In genomic region chr21:43916691-43917514, GRCh38 we compare ENCODE assay signal across 1 cellular context.
TF ChIP-seq lines count a peak whose summit lies in the region.

No MANE protein-coding gene starts in this region.

TF ChIP-seq in K562, 482 proteins besides CTCF, POLR2A, EP300 and RAD21 (continued from another document and continues in another):
- TF ChIP-seq ZBTB11 (CRISPR knock-in tag; IDR thresholded peaks at IDR 0.05): 0 out of 6 replicates have a peak, but pooled peaks of 1 of the 3 experiments have one; percentile 27
- TF ChIP-seq ZNF431 (CRISPR knock-in tag; IDR thresholded peaks at IDR 0.05): no peak
- TF ChIP-seq, protein P1, sequence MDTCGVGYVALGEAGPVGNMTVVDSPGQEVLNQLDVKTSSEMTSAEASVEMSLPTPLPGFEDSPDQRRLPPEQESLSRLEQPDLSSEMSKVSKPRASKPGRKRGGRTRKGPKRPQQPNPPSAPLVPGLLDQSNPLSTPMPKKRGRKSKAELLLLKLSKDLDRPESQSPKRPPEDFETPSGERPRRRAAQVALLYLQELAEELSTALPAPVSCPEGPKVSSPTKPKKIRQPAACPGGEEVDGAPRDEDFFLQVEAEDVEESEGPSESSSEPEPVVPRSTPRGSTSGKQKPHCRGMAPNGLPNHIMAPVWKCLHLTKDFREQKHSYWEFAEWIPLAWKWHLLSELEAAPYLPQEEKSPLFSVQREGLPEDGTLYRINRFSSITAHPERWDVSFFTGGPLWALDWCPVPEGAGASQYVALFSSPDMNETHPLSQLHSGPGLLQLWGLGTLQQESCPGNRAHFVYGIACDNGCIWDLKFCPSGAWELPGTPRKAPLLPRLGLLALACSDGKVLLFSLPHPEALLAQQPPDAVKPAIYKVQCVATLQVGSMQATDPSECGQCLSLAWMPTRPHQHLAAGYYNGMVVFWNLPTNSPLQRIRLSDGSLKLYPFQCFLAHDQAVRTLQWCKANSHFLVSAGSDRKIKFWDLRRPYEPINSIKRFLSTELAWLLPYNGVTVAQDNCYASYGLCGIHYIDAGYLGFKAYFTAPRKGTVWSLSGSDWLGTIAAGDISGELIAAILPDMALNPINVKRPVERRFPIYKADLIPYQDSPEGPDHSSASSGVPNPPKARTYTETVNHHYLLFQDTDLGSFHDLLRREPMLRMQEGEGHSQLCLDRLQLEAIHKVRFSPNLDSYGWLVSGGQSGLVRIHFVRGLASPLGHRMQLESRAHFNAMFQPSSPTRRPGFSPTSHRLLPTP (IDR thresholded peaks at IDR 0.05; ENCODE audit: borderline replicate concordance, extremely low read depth, insufficient read length): no peak
- no peak for TF ChIP-seq KLF16 (IDR thresholded peaks at IDR 0.05)
- no peak for TF ChIP-seq TEAD4 (IDR thresholded peaks at IDR 0.05; ENCODE audit: low read length)
- TF ChIP-seq TEAD4 (CRISPR knock-in tag; IDR thresholded peaks at IDR 0.05; ENCODE audit: borderline replicate concordance): no peak
- no peak for TF ChIP-seq SIN3A (IDR thresholded peaks at IDR 0.05; ENCODE audit: borderline replicate concordance in 2 of 2, control insufficient read depth in 1 of 2, low read depth in 2 of 2, low read length in 2 of 2)
- TF ChIP-seq CHCHD3 (CRISPR knock-in tag; IDR thresholded peaks at IDR 0.05): no peak
- no peak for TF ChIP-seq MYBL2 (IDR thresholded peaks at IDR 0.05; ENCODE audit: low read depth)
- TF ChIP-seq MYBL2 (CRISPR knock-in tag; IDR thresholded peaks at IDR 0.05; ENCODE audit: borderline replicate concordance): no peak
- TF ChIP-seq, protein P2, sequence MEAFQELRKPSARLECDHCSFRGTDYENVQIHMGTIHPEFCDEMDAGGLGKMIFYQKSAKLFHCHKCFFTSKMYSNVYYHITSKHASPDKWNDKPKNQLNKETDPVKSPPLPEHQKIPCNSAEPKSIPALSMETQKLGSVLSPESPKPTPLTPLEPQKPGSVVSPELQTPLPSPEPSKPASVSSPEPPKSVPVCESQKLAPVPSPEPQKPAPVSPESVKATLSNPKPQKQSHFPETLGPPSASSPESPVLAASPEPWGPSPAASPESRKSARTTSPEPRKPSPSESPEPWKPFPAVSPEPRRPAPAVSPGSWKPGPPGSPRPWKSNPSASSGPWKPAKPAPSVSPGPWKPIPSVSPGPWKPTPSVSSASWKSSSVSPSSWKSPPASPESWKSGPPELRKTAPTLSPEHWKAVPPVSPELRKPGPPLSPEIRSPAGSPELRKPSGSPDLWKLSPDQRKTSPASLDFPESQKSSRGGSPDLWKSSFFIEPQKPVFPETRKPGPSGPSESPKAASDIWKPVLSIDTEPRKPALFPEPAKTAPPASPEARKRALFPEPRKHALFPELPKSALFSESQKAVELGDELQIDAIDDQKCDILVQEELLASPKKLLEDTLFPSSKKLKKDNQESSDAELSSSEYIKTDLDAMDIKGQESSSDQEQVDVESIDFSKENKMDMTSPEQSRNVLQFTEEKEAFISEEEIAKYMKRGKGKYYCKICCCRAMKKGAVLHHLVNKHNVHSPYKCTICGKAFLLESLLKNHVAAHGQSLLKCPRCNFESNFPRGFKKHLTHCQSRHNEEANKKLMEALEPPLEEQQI (IDR thresholded peaks at IDR 0.05): no peak
- TF ChIP-seq ZFP30 (CRISPR knock-in tag; IDR thresholded peaks at IDR 0.05; ENCODE audit: borderline replicate concordance): no peak
- TF ChIP-seq XRCC3 (IDR thresholded peaks at IDR 0.05): no peak
- no peak for TF ChIP-seq PURB (CRISPR knock-in tag; IDR thresholded peaks at IDR 0.05; ENCODE audit: low read depth)
- TF ChIP-seq ZNF24 (IDR thresholded peaks at IDR 0.05): no peak
- peak; percentile 65; the same call in 1 of the 2 replicates for TF ChIP-seq ZNF740 (CRISPR knock-in tag; IDR thresholded peaks at IDR 0.05)
- TF ChIP-seq ZNF740 (tag; IDR thresholded peaks at IDR 0.05): no peak
- no peak for TF ChIP-seq ERF (CRISPR knock-in tag; IDR thresholded peaks at IDR 0.05)
- no peak for TF ChIP-seq NELFE (IDR thresholded peaks at IDR 0.05; ENCODE audit: insufficient read depth, insufficient read length)
- TF ChIP-seq ZNF717 (CRISPR knock-in tag; IDR thresholded peaks at IDR 0.05): no peak
- no peak for TF ChIP-seq ZBTB34 (CRISPR knock-in tag; IDR thresholded peaks at IDR 0.05)
- 0 out of 2 replicates have a peak, but pooled peaks have one; percentile 20 for TF ChIP-seq TCF15 (CRISPR knock-in tag; IDR thresholded peaks at IDR 0.05)
- TF ChIP-seq RCOR1 (IDR thresholded peaks at IDR 0.05; ENCODE audit: borderline replicate concordance in 1 of 2, low read depth in 2 of 2, low read length in 2 of 2): no peak
- no peak for TF ChIP-seq HNRNPH1 (optimal IDR thresholded peaks at IDR 0.05; ENCODE audit: low read depth, low read length)
- TF ChIP-seq, protein P3, sequence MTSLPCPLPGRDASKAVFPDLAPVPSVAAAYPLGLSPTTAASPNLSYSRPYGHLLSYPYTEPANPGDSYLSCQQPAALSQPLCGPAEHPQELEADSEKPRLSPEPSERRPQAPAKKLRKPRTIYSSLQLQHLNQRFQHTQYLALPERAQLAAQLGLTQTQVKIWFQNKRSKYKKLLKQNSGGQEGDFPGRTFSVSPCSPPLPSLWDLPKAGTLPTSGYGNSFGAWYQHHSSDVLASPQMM (CRISPR knock-in tag; IDR thresholded peaks at IDR 0.05): no peak
- no peak for TF ChIP-seq MXI1 (IDR thresholded peaks at IDR 0.05; ENCODE audit: low read depth, low read length)
- no peak for TF ChIP-seq CBX3 (IDR thresholded peaks at IDR 0.05; ENCODE audit: borderline replicate concordance in 1 of 2, low read length in 2 of 2)
- no peak for TF ChIP-seq RFX5 (IDR thresholded peaks at IDR 0.05; ENCODE audit: low read depth, low read length)
- TF ChIP-seq C11orf30 (IDR thresholded peaks at IDR 0.05; ENCODE audit: low read depth): no peak
- TF ChIP-seq, protein P4, sequence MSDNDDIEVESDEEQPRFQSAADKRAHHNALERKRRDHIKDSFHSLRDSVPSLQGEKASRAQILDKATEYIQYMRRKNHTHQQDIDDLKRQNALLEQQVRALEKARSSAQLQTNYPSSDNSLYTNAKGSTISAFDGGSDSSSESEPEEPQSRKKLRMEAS (CRISPR knock-in tag; IDR thresholded peaks at IDR 0.05): peak; percentile 78
- no peak for TF ChIP-seq RBBP5 (IDR thresholded peaks at IDR 0.05; ENCODE audit: borderline replicate concordance, insufficient read depth, low read length, poor library complexity, severe bottlenecking)
- no peak for TF ChIP-seq NFRKB (IDR thresholded peaks at IDR 0.05; ENCODE audit: low read depth)
- TF ChIP-seq, protein P5, sequence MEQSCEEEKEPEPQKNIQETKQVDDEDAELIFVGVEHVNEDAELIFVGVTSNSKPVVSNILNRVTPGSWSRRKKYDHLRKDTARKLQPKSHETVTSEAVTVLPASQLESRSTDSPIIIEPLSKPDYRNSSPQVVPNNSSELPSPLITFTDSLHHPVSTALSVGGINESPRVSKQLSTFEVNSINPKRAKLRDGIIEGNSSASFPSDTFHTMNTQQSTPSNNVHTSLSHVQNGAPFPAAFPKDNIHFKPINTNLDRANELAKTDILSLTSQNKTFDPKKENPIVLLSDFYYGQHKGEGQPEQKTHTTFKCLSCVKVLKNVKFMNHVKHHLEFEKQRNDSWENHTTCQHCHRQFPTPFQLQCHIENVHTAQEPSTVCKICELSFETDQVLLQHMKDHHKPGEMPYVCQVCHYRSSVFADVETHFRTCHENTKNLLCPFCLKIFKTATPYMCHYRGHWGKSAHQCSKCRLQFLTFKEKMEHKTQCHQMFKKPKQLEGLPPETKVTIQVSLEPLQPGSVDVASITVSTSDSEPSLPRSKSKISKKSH (CRISPR knock-in tag; IDR thresholded peaks at IDR 0.05): no peak
- no peak for TF ChIP-seq HMG20A (CRISPR knock-in tag; conservative IDR thresholded peaks at IDR 0.05)
- no peak for TF ChIP-seq NFIC (IDR thresholded peaks at IDR 0.05)
- no peak for TF ChIP-seq DIDO1 (tag; IDR thresholded peaks at IDR 0.05; ENCODE audit: low read depth)
- TF ChIP-seq ZFP36 (IDR thresholded peaks at IDR 0.05; ENCODE audit: low read depth, low read length, partially characterized antibody): no peak
- 0 out of 2 replicates have a peak, but pooled peaks have one; percentile 48 for TF ChIP-seq SMARCE1 (IDR thresholded peaks at IDR 0.05)
- TF ChIP-seq ZBED1 (IDR thresholded peaks at IDR 0.05): 0 out of 2 replicates have a peak, but pooled peaks have one; percentile 26
- TF ChIP-seq, protein P6, sequence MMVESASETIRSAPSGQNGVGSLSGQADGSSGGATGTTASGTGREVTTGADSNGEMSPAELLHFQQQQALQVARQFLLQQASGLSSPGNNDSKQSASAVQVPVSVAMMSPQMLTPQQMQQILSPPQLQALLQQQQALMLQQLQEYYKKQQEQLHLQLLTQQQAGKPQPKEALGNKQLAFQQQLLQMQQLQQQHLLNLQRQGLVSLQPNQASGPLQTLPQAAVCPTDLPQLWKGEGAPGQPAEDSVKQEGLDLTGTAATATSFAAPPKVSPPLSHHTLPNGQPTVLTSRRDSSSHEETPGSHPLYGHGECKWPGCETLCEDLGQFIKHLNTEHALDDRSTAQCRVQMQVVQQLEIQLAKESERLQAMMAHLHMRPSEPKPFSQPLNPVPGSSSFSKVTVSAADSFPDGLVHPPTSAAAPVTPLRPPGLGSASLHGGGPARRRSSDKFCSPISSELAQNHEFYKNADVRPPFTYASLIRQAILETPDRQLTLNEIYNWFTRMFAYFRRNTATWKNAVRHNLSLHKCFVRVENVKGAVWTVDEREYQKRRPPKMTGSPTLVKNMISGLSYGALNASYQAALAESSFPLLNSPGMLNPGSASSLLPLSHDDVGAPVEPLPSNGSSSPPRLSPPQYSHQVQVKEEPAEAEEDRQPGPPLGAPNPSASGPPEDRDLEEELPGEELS (CRISPR knock-in tag; IDR thresholded peaks at IDR 0.05; ENCODE audit: borderline replicate concordance): no peak
- TF ChIP-seq E2F6 (IDR thresholded peaks at IDR 0.05; ENCODE audit: borderline replicate concordance in 1 of 2, extremely low read depth in 1 of 2, insufficient read depth in 1 of 2, insufficient read length in 1 of 2, low read depth in 1 of 2, low read length in 1 of 2, poor library complexity in 1 of 2, severe bottlenecking in 1 of 2): peak in 1 of 2 experiments; percentile 61
- TF ChIP-seq MEF2D (tag; conservative IDR thresholded peaks at IDR 0.05; ENCODE audit: low read depth): no peak
